ENCODE assay signal across 8 cellular contexts in genomic region chr4:112145820-112146813, GRCh38. TPM values are rescaled to one million over a fixed set of nuclear protein-coding genes. Genes with fewer than 3 reads are reported as not detected.
DNase-seq lines count a peak whose midpoint lies in the region; ATAC-seq and TF ChIP-seq lines count a peak whose summit lies in the region.

No MANE protein-coding gene starts in this region.

- CTCF ChIA-PET in AG04450 (lab: Charles Lee) (no interaction called here), OCI-LY7 (lab: Charles Lee; ENCODE audit: unreplicated experiment) (interaction anchor here (0.6 kb wide), 1 partner anchor 44 kb away, joined by 3 read pairs; no protein-coding TSS in a partner anchor)

- peak overlapping the region; percentile 98 for H3K4me3 Mint-ChIP-seq in activated T-helper 1 cell treated with anti-CD3 and anti-CD28 coated beads, Interleukin-12 subunit alpha, Interleukin-12 subunit beta, Interleukin-2, Interleukin-4 antibody, amounts not matched to agents 30 ng/mL and 10 ng/mL and 1 ng/mL, durations not matched to agents 14 hours and 24 hours and 36 hours
- peak overlapping the region; percentile 86 for H3K4me3 Mint-ChIP-seq in nephron progenitor cell
- H3K4me3 Mint-ChIP-seq in stimulated activated naive CD8-positive, alpha-beta T cell treated with anti-CD3 and anti-CD28 coated beads, Interleukin-15, Interleukin-2, amounts not matched to agents 100 ng/mL and 50 ng/mL, for 24 hours: peak overlapping the region; percentile 93

- H3K27ac ChIP-seq in AG04450 (ENCODE audit: low read depth, low read length) (no peak overlapping the region), OCI-LY7 (ENCODE audit: low read depth, low read length, poor library complexity, severe bottlenecking) (peak overlapping the region; percentile 44)

- no TSS peak for BruUV-seq in OCI-LY7 (replicated peaks; lab: Mats Ljungman, UMichigan)

- H3K9me3 Mint-ChIP-seq in activated T-helper 1 cell treated with anti-CD3 and anti-CD28 coated beads, Interleukin-12 subunit alpha, Interleukin-12 subunit beta, Interleukin-2, Interleukin-4 antibody, amounts not matched to agents 30 ng/mL and 10 ng/mL and 1 ng/mL, durations not matched to agents 14 hours and 24 hours and 36 hours: no peaks in the 10 kb centered on the region
- no peaks in the 10 kb centered on the region for H3K9me3 Mint-ChIP-seq in nephron progenitor cell
- H3K9me3 Mint-ChIP-seq in stimulated activated naive CD8-positive, alpha-beta T cell treated with anti-CD3 and anti-CD28 coated beads, Interleukin-15, Interleukin-2, amounts not matched to agents 100 ng/mL and 50 ng/mL, for 24 hours: no peaks in the 10 kb centered on the region

- no peaks in the 10 kb centered on the region for H3K27me3 Mint-ChIP-seq in activated T-helper 1 cell treated with anti-CD3 and anti-CD28 coated beads, Interleukin-12 subunit alpha, Interleukin-12 subunit beta, Interleukin-2, Interleukin-4 antibody, amounts not matched to agents 30 ng/mL and 10 ng/mL and 1 ng/mL, durations not matched to agents 14 hours and 24 hours and 36 hours (ENCODE audit: insufficient read depth)
- H3K27me3 Mint-ChIP-seq in nephron progenitor cell (ENCODE audit: low read depth, poor library complexity): peaks cover 41% of the 10 kb centered on the region
- no peaks in the 10 kb centered on the region for H3K27me3 Mint-ChIP-seq in stimulated activated naive CD8-positive, alpha-beta T cell treated with anti-CD3 and anti-CD28 coated beads, Interleukin-15, Interleukin-2, amounts not matched to agents 100 ng/mL and 50 ng/mL, for 24 hours

- H3K27ac Mint-ChIP-seq in activated T-helper 1 cell treated with anti-CD3 and anti-CD28 coated beads, Interleukin-12 subunit alpha, Interleukin-12 subunit beta, Interleukin-2, Interleukin-4 antibody, amounts not matched to agents 30 ng/mL and 10 ng/mL and 1 ng/mL, durations not matched to agents 14 hours and 24 hours and 36 hours: peak overlapping the region; percentile 97
- H3K27ac Mint-ChIP-seq in nephron progenitor cell: no peak overlapping the region
- peak overlapping the region; percentile 90 for H3K27ac Mint-ChIP-seq in stimulated activated naive CD8-positive, alpha-beta T cell treated with anti-CD3 and anti-CD28 coated beads, Interleukin-15, Interleukin-2, amounts not matched to agents 100 ng/mL and 50 ng/mL, for 24 hours

- H3K36me3 ChIP-seq in OCI-LY7 (ENCODE audit: insufficient read depth, low read length): peaks cover 7% of the 10 kb centered on the region; the same call in 1 of the 2 replicates

- H2AFZ ChIP-seq in OCI-LY7 (ENCODE audit: low read length): peak overlapping the region; percentile 74

- peak overlapping the region; percentile 84 for H3K4me2 ChIP-seq in OCI-LY7 (ENCODE audit: low read length)

- H4K20me1 ChIP-seq in OCI-LY7 (ENCODE audit: insufficient read depth, low read length): no peaks in the 10 kb centered on the region

- ATAC-seq in GM18519 (IDR thresholded peaks at IDR 0.05; ENCODE audit: low FRiP score, unreplicated experiment) (peak; percentile 32), HG03045 (IDR thresholded peaks at IDR 0.05; ENCODE audit: unreplicated experiment) (peak; percentile 68)

- H3K4me3 ChIP-seq in AG04450 (ENCODE audit: low read depth, low read length): peak overlapping the region; percentile 69
- H3K4me3 ChIP-seq in OCI-LY7 (ENCODE audit: low read depth, low read length, poor library complexity, severe bottlenecking): peak overlapping the region; percentile 75
- H3K4me3 ChIP-seq in fibroblast of the aortic adventitia (ENCODE audit: low read depth, low read length): peak overlapping the region; percentile 83

- intact Hi-C loops in OCI-LY7 (cut with micrococcal nuclease; ENCODE audit: unreplicated experiment): loop anchor here (1.0 to 2.0 kb wide), 5 partner anchors 24 to 491 kb away; partner anchors contain the start of genes AP1AR, LARP7 and ZGRF1
- intact Hi-C loops in activated T-helper 1 cell treated with anti-CD3 and anti-CD28 coated beads, Interleukin-12 subunit alpha, Interleukin-12 subunit beta, Interleukin-2, Interleukin-4 antibody, amounts not matched to agents 30 ng/mL and 10 ng/mL and 1 ng/mL, durations not matched to agents 14 hours and 24 hours and 36 hours (cut with micrococcal nuclease): loop anchor here (1.0 to 5.0 kb wide), 11 partner anchors 16 to 491 kb away; partner anchors contain the start of genes AP1AR and LARP7

- H3K9me3 ChIP-seq in AG04450 (ENCODE audit: control insufficient read depth, insufficient read depth, low read length): no peaks in the 10 kb centered on the region
- no peaks in the 10 kb centered on the region for H3K9me3 ChIP-seq in OCI-LY7 (ENCODE audit: low read length)

- H3K9me2 ChIP-seq in OCI-LY7 (ENCODE audit: insufficient read depth, low read length): no peaks in the 10 kb centered on the region

- TF ChIP-seq CTCF in AG04450 (IDR thresholded peaks at IDR 0.05; ENCODE audit: low read depth, low read length) (peak; percentile 26), OCI-LY7 (conservative IDR thresholded peaks at IDR 0.05; ENCODE audit: low read length) (no peak), fibroblast of the aortic adventitia (IDR thresholded peaks at IDR 0.05; ENCODE audit: insufficient read depth, low read length) (peak; percentile 39), nephron progenitor cell (IDR thresholded peaks at IDR 0.05) (peak; percentile 20)

- peaks cover 47% of the 10 kb centered on the region for H3K4me1 ChIP-seq in OCI-LY7 (ENCODE audit: insufficient read depth, low read length, poor library complexity, severe bottlenecking)

- H3K36me3 Mint-ChIP-seq in activated T-helper 1 cell treated with anti-CD3 and anti-CD28 coated beads, Interleukin-12 subunit alpha, Interleukin-12 subunit beta, Interleukin-2, Interleukin-4 antibody, amounts not matched to agents 30 ng/mL and 10 ng/mL and 1 ng/mL, durations not matched to agents 14 hours and 24 hours and 36 hours (ENCODE audit: low read depth): peaks cover 7% of the 10 kb centered on the region
- no peaks in the 10 kb centered on the region for H3K36me3 Mint-ChIP-seq in nephron progenitor cell (ENCODE audit: low read depth)
- H3K36me3 Mint-ChIP-seq in stimulated activated naive CD8-positive, alpha-beta T cell treated with anti-CD3 and anti-CD28 coated beads, Interleukin-15, Interleukin-2, amounts not matched to agents 100 ng/mL and 50 ng/mL, for 24 hours (ENCODE audit: low read depth): peaks cover 12% of the 10 kb centered on the region

- H3K4me1 Mint-ChIP-seq in activated T-helper 1 cell treated with anti-CD3 and anti-CD28 coated beads, Interleukin-12 subunit alpha, Interleukin-12 subunit beta, Interleukin-2, Interleukin-4 antibody, amounts not matched to agents 30 ng/mL and 10 ng/mL and 1 ng/mL, durations not matched to agents 14 hours and 24 hours and 36 hours (ENCODE audit: low read depth): peaks cover 47% of the 10 kb centered on the region
- H3K4me1 Mint-ChIP-seq in nephron progenitor cell: peaks cover 14% of the 10 kb centered on the region
- H3K4me1 Mint-ChIP-seq in stimulated activated naive CD8-positive, alpha-beta T cell treated with anti-CD3 and anti-CD28 coated beads, Interleukin-15, Interleukin-2, amounts not matched to agents 100 ng/mL and 50 ng/mL, for 24 hours (ENCODE audit: low read depth): peaks cover 51% of the 10 kb centered on the region

- no peaks in the 10 kb centered on the region for H3K27me3 ChIP-seq in AG04450 (ENCODE audit: control insufficient read depth, insufficient read depth, low read length)

- H3K79me2 ChIP-seq in OCI-LY7 (ENCODE audit: insufficient read depth, low read depth, low read length): peaks cover 51% of the 10 kb centered on the region

- POLR2A ChIA-PET in AG04450 (lab: Yijun Ruan, JAX): no interaction called here
- POLR2A ChIA-PET in OCI-LY7 (lab: Charles Lee): interaction anchor here (0.7 to 7.1 kb wide), 7 partner anchors 10 to 86 kb away, joined by 3 to 37 read pairs (median 7); partner anchors contain the start of gene AP1AR

- DNase-seq in AG04450 (ENCODE audit: low read depth, low spot score): no peak
- DNase-seq in OCI-LY7 (ENCODE audit: low spot score): peak; percentile 61
- DNase-seq in activated T-helper 1 cell treated with anti-CD3 and anti-CD28 coated beads, Interleukin-12 subunit alpha, Interleukin-12 subunit beta, Interleukin-2, Interleukin-4 antibody, amounts not matched to agents 30 ng/mL and 10 ng/mL and 1 ng/mL, durations not matched to agents 14 hours and 24 hours and 36 hours (ENCODE audit: low spot score): peak; percentile 50
- DNase-seq in fibroblast of the aortic adventitia (ENCODE audit: low read depth): peak; percentile 49
- peak; percentile 73 for DNase-seq in nephron progenitor cell

RNA-seq across cellular contexts. Expression of gene FAM241A, which starts 0.9 kb away (rescaled TPM):
- 0.21 and 0.36 TPM in 2 replicates for polyA plus RNA-seq in AG04450 (2011; rRNA removed)
- polyA minus RNA-seq in AG04450 (2011; rRNA and poly(A)+ RNA removed): 0.18 and 0.48 TPM in 2 replicates
- total RNA-seq in OCI-LY7 (2014; rRNA removed; shearing (Covaris generic)): 2.1 and 2.5 TPM in 2 replicates
- total RNA-seq in OCI-LY7 (2022) (9.5 and 10.5 TPM in 2 replicates), fibroblast of the aortic adventitia (ENCODE audit: low replicate concordance) (0.90 and 5.1 TPM in 2 replicates)
- total RNA-seq in activated T-helper 1 cell treated with anti-CD3 and anti-CD28 coated beads, Interleukin-12 subunit alpha, Interleukin-12 subunit beta, Interleukin-2, Interleukin-4 antibody, amounts not matched to agents 30 ng/mL and 10 ng/mL and 1 ng/mL, durations not matched to agents 14 hours and 24 hours and 36 hours: 6.7 and 7.1 TPM in 2 replicates
